Comparison of ENCODE assay signal across 8 cellular contexts in genomic region chr1:37478451-37478871, GRCh38. TPM values are rescaled to one million over a fixed set of nuclear protein-coding genes. Genes with fewer than 3 reads are reported as not detected.
DNase-seq lines count a peak whose midpoint lies in the region; ATAC-seq and TF ChIP-seq lines count a peak whose summit lies in the region.

No MANE protein-coding gene starts in this region.

- no peaks in the 10 kb centered on the region for H3K9me3 Mint-ChIP-seq in MCF 10A (ENCODE audit: unreplicated experiment)

- peaks cover 37% of the 10 kb centered on the region for H3K4me1 Mint-ChIP-seq in MCF 10A (ENCODE audit: insufficient read depth, unreplicated experiment)

- peaks cover 85% of the 10 kb centered on the region for H3K36me3 Mint-ChIP-seq in MCF 10A (ENCODE audit: insufficient read depth, unreplicated experiment)

- H3K36me3 ChIP-seq in GM06990 (ENCODE audit: control insufficient read depth, insufficient read depth, low read length), result peaks cover 62% of the 10 kb centered on the region
- H3K36me3 ChIP-seq in osteoblast (ENCODE audit: insufficient read depth, low read length), result peaks cover 60% of the 10 kb centered on the region

- intact Hi-C loops in MCF 10A (cut with micrococcal nuclease), result loop anchor here (5.0 to 10.0 kb wide), 4 partner anchors 56 to 326 kb away; partner anchors contain the start of genes C1orf122, CDCA8, GNL2 and YRDC

- POLR2A ChIA-PET in MCF 10A (lab: Yijun Ruan, JAX), result interaction anchor here (0.6 to 10.2 kb wide), 16 partner anchors 7 to 1069 kb away, joined by 3 to 159 read pairs (median 8); partner anchors contain the start of genes C1orf122, MEAF6, MRPS15 and MTF1

- BruUV-seq in MCF 10A (replicated peaks; lab: Mats Ljungman, UMichigan), result no TSS peak

- CTCF ChIA-PET in MCF 10A (lab: Yijun Ruan, JAX), result interaction anchor here (0.5 to 10.4 kb wide), 17 partner anchors 10 to 1757 kb away, joined by 3 to 144 read pairs (median 4); partner anchors contain the start of gene MEAF6

- no peak overlapping the region for H2AFZ ChIP-seq in osteoblast (ENCODE audit: low read length)

- peak overlapping the region; percentile 93 for H3K27ac Mint-ChIP-seq in MCF 10A (ENCODE audit: low read depth, unreplicated experiment)

- no peak for TF ChIP-seq CTCF in GM06990 (IDR thresholded peaks at IDR 0.05; ENCODE audit: insufficient read depth, low read length, poor library complexity, severe bottlenecking)
- no peak for TF ChIP-seq CTCF in MCF 10A (IDR thresholded peaks at IDR 0.05; ENCODE audit: unreplicated experiment)
- TF ChIP-seq CTCF in osteoblast (IDR thresholded peaks at IDR 0.05; ENCODE audit: extremely low read depth, low read depth, low read length), result no peak

- peaks cover 59% of the 10 kb centered on the region for H3K4me1 ChIP-seq in osteoblast (ENCODE audit: insufficient read depth, low read length)

- peak overlapping the region; percentile 98 for H3K4me2 ChIP-seq in osteoblast (ENCODE audit: insufficient read depth, low read length)

- H3K4me3 ChIP-seq in GM06990 (replicated peaks; ENCODE audit: low read depth, low read length) (peak overlapping the region; percentile 82), osteoblast (ENCODE audit: insufficient read depth, low read length) (peak overlapping the region; percentile 58)

- H3K27me3 ChIP-seq in GM06990 (replicated peaks; ENCODE audit: control insufficient read depth, insufficient read depth, low read length) (no peaks in the 10 kb centered on the region), osteoblast (ENCODE audit: insufficient read depth, low read length) (no peaks in the 10 kb centered on the region)

- peak overlapping the region; percentile 89 for H3K4me3 Mint-ChIP-seq in MCF 10A (ENCODE audit: unreplicated experiment)

- no peaks in the 10 kb centered on the region for H3K27me3 Mint-ChIP-seq in MCF 10A (ENCODE audit: insufficient read depth, unreplicated experiment)

- peaks cover 10% of the 10 kb centered on the region for H4K20me1 ChIP-seq in osteoblast (ENCODE audit: insufficient read depth, low read length)

- ATAC-seq in HG03442 (IDR thresholded peaks at IDR 0.05; ENCODE audit: unreplicated experiment) (no peak), GM19328 (IDR thresholded peaks at IDR 0.05; ENCODE audit: unreplicated experiment) (no peak)

- DNase-seq in GM06990 (ENCODE audit: extremely low read depth, insufficient read length) (no peak), RKO (ENCODE audit: low spot score) (peak; percentile 91), MCF 10A (ENCODE audit: unreplicated experiment) (peak; percentile 66), osteoblast (ENCODE audit: insufficient read length, low spot score, missing footprints) (peak; percentile 98), anterior cingulate cortex (lab: John Stamatoyannopoulos, UW) (no peak), ureter (ENCODE audit: low spot score) (no peak)

- H3K79me2 ChIP-seq in osteoblast (ENCODE audit: insufficient read depth, low read length), result peaks cover 80% of the 10 kb centered on the region

- H3K27ac ChIP-seq in osteoblast (ENCODE audit: low read depth, low read length), result peak overlapping the region; percentile 92

- no peaks in the 10 kb centered on the region for H3K9me3 ChIP-seq in osteoblast (ENCODE audit: low read depth, low read length)

RNA-seq across cellular contexts. Expression of gene ZC3H12A, which starts 4.1 kb away (rescaled TPM):
- 37.2 and 51.4 TPM in 2 replicates for total RNA-seq in MCF 10A (2022)
- 11.5 and 13.0 TPM in 2 replicates for total RNA-seq in osteoblast
- total RNA-seq in ureter, result 56.6 TPM

RNA-seq across cellular contexts. Expression of gene MEAF6, which starts 36.1 kb away (rescaled TPM):
- 71.3 and 72.0 TPM in 2 replicates for total RNA-seq in MCF 10A (2022)
- 62.8 and 64.1 TPM in 2 replicates for total RNA-seq in osteoblast
- 60.7 TPM for total RNA-seq in ureter

Comparison
In these comparisons a context has a peak if more than half of its experiments do, and no peak if none do; other contexts are left out.
1. DNase-seq: peak in RKO (single experiment), MCF 10A (single experiment) and osteoblast (single experiment); none in GM06990 (single experiment), anterior cingulate cortex (0 of 58) and ureter (single experiment).